ENCODE assay signal across 8 cellular contexts in the genomic region with DNA sequence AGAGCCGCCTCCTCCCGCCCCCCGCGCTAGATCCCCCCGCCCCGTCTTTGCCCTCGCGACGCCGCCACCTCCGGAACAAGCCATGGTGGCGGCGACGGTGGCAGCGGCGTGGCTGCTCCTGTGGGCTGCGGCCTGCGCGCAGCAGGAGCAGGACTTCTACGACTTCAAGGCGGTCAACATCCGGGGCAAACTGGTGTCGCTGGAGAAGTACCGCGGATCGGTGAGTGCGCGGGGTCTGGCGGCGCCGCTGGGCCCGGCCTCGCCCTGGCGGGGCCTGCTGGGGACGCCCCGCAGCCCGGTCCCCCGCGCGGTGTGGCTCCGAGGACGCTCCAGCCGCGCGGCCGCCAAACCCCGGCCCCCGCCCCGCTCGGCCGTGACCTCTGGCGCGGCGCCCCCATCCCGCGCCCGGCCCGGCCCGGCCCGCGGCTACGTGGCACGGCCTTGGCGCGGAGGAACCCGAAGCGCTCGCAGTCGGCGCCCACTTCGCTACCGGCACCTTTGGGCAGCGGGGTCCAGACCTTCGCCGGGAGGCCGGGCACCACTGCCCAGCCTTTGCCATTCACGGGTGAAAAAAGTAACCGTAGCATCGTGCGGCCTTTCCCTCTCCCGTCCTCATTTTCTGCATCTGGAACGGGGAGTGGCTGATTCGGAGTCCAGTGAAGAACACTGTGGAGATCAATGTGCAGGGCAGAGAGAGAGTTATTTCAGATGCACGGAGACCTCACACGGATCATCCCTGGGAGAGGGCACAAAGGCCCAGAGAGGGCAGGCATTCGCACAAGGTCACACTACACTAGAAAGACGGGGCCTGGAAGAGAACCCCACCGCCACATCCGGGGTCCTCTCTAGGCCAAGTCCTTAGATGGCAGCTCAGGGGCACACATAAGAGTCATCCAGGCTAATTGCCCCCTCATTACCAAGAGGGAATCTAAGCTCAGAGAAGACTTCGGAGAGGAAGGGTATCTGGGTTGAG. TPM values are rescaled to one million over a fixed set of nuclear protein-coding genes. Genes with fewer than 3 reads are reported as not detected.
DNase-seq lines count a peak whose midpoint lies in the region; ATAC-seq and TF ChIP-seq lines count a peak whose summit lies in the region.

Gene GPX7 (plus strand): TSS at position 44 of the 973 bp plus-strand sequence. CDS start 39 bp downstream, at position 83.

- TF ChIP-seq CTCF in BE2C (IDR thresholded peaks at IDR 0.05; ENCODE audit: low read depth, low read length) (no peak), chondrocyte (IDR thresholded peaks at IDR 0.05) (no peak)

- H3K9me3 ChIP-seq in BE2C = no peaks in the 10 kb centered on the region

- H3K27me3 ChIP-seq in BE2C = no peaks in the 10 kb centered on the region

- no peak for TF ChIP-seq POLR2A in GM18505 (IDR thresholded peaks at IDR 0.05; ENCODE audit: borderline replicate concordance, extremely low read depth, insufficient read depth, insufficient read length)

- DNase-seq in BE2C = peak; percentile 46
- DNase-seq in HuH-7 (ENCODE audit: low spot score) = peak; percentile 53
- DNase-seq in activated CD4-positive, alpha-beta T cell treated with anti-CD3 and anti-CD28 coated beads for 24 hours (ENCODE audit: low read depth in 2 of 2) = peak; percentile 24 to 25
- DNase-seq in chondrocyte (ENCODE audit: low spot score) = no peak
- DNase-seq in left colon = peak; percentile 39 to 52
- DNase-seq in stimulated activated CD4-positive, alpha-beta T cell treated with anti-CD3 and anti-CD28 coated beads, Interleukin-1b, Interleukin-23, amount 100 ng/mL, for 1 hour (ENCODE audit: low read depth in 2 of 2) = peak; percentile 22
- no peak for DNase-seq in GOT3 (lab: John Stamatoyannopoulos, UW)

- ATAC-seq in left colon = peak; percentile 62
- ATAC-seq in GM18505 (IDR thresholded peaks at IDR 0.05; ENCODE audit: unreplicated experiment) = no peak

- no peaks in the 10 kb centered on the region for H3K27me3 Mint-ChIP-seq in chondrocyte (ENCODE audit: low read depth)

- intact Hi-C loops in left colon (cut with DNase I, micrococcal nuclease) = no loop called here

- H3K4me1 ChIP-seq in BE2C = no peaks in the 10 kb centered on the region

- H3K36me3 Mint-ChIP-seq in chondrocyte (ENCODE audit: low read depth) = peaks cover 18% of the 10 kb centered on the region

- peak within 1 kb of the TSS; percentile 80 for H3K4me3 Mint-ChIP-seq in chondrocyte (ENCODE audit: unreplicated experiment)

- no peaks in the 10 kb centered on the region for H3K36me3 ChIP-seq in BE2C

- H3K4me1 Mint-ChIP-seq in chondrocyte (ENCODE audit: low read depth) = peaks cover 28% of the 10 kb centered on the region

- peak within 1 kb of the TSS; percentile 61 for H3K4me3 ChIP-seq in BE2C (ENCODE audit: low read depth, low read length)

- no peaks in the 10 kb centered on the region for H3K9me3 Mint-ChIP-seq in chondrocyte (ENCODE audit: low read depth)

- peak within 1 kb of the TSS; percentile 93 for H3K27ac Mint-ChIP-seq in chondrocyte (ENCODE audit: unreplicated experiment)

RNA-seq across cellular contexts. Expression of gene GPX7, which starts in this region (rescaled TPM):
- polyA plus RNA-seq in BE2C (2012; ENCODE audit: insufficient read depth, insufficient read length, low read depth) = 42.7 TPM
- total RNA-seq in chondrocyte (43.7 to 83.8 TPM (median 82.9 TPM) in 3 replicates), left colon (1 to 10 TPM; 1.4 to 3.0 TPM)

Comparison
In these comparisons a context has a peak if more than half of its experiments do, and no peak if none do; other contexts are left out.
1. RNA of gene GPX7 (total RNA-seq): 43.7 to 83.8 TPM in chondrocyte; 1.4 to 3.0 TPM in left colon; every median in the first group is over 10 times any median in the second.
2. DNase-seq: peak in BE2C (single experiment), HuH-7 (single experiment), activated CD4-positive, alpha-beta T cell treated with anti-CD3 and anti-CD28 coated beads for 24 hours (2 of 2), left colon (2 of 2) and stimulated activated CD4-positive, alpha-beta T cell treated with anti-CD3 and anti-CD28 coated beads, Interleukin-1b, Interleukin-23, amount 100 ng/mL, for 1 hour (2 of 2); none in chondrocyte (single experiment) and GOT3 (single experiment).